20 cellular contexts compared by ENCODE assay signal in genomic region chr7:145779165-145779564, GRCh38.
A peak's percentile ranks its signal among the peaks of the same experiment; 100 is the strongest.
DNase-seq lines count a peak whose midpoint lies in the region; TF ChIP-seq lines count a peak whose summit lies in the region.
"Had no signal": no experiment of that assay in that cellular context is flagged by ENCODE, and none has a peak within 500 bp of the region (broad histone marks: within the 10 kb centered on the region; RNA-seq: fewer than 3 reads in every experiment).

No MANE protein-coding gene starts in this region.

- DNase-seq in OCI-LY7 (ENCODE audit: low spot score) (no peak), choroid plexus epithelial cell (ENCODE audit: low read depth) (peak; percentile 35), fibroblast of pulmonary artery (ENCODE audit: low read depth) (peak; percentile 0), stromal cell of bone marrow (ENCODE audit: low read depth) (peak; percentile 1), chondrocyte (ENCODE audit: low spot score) (no peak), Karpas-422 (no peak)
- DNase-seq in activated CD4-positive, CD25-positive, alpha-beta regulatory T cell treated with anti-CD3 and anti-CD28 coated beads, Interleukin-2, amount 50 U/mL, for 72 hours, result no peak
- no peak for DNase-seq in activated naive CD8-positive, alpha-beta T cell treated with anti-CD3 and anti-CD28 coated beads for 36 hours
- DNase-seq: AML-193; Caco-2; Calu3; CD4-positive, alpha-beta T cell; CD8-positive, alpha-beta T cell; DMS79 treated with DMSO at 0.1 percent for 48 hours; GF-D8 had no signal

- H3K4me2 ChIP-seq in OCI-LY7 (ENCODE audit: low read length) (no peak overlapping the region), Karpas-422 (ENCODE audit: low read depth, low read length, poor library complexity, severe bottlenecking) (no peak overlapping the region)
- H3K4me2 ChIP-seq: A549; BLaER1 treated with 17β-estradiol and CSF1 and Interleukin-3, amounts not matched to agents 10 nM and 100 nM had no signal

- H3K9me2 ChIP-seq in OCI-LY7 (ENCODE audit: insufficient read depth, low read length) (no peaks in the 10 kb centered on the region), Karpas-422 (replicated peaks; ENCODE audit: insufficient read depth, low read length) (no peaks in the 10 kb centered on the region)

- peaks cover 3% of the 10 kb centered on the region for H3K4me1 Mint-ChIP-seq in chondrocyte (ENCODE audit: low read depth)
- H3K4me1 Mint-ChIP-seq in activated naive CD8-positive, alpha-beta T cell treated with anti-CD3 and anti-CD28 coated beads for 36 hours, result no peaks in the 10 kb centered on the region
- H3K4me1 Mint-ChIP-seq: B cell had no signal

- no peak overlapping the region for H3K9ac ChIP-seq in Karpas-422 (ENCODE audit: low read length)
- H3K9ac ChIP-seq: BLaER1 treated with 17β-estradiol and CSF1 and Interleukin-3, amounts not matched to agents 10 nM and 100 nM had no signal

- no peaks in the 10 kb centered on the region for H3K4me1 ChIP-seq in OCI-LY7 (ENCODE audit: insufficient read depth, low read length, poor library complexity, severe bottlenecking)
- H3K4me1 ChIP-seq in Karpas-422 (ENCODE audit: low read length), result no peaks in the 10 kb centered on the region
- H3K4me1 ChIP-seq: A549; BLaER1 treated with 17β-estradiol and CSF1 and Interleukin-3, amounts not matched to agents 10 nM and 100 nM; Caco-2 had no signal

- no peaks in the 10 kb centered on the region for H3K9me3 ChIP-seq in OCI-LY7 (ENCODE audit: low read length)
- H3K9me3 ChIP-seq in Karpas-422 (ENCODE audit: low read length), result peaks cover 6% of the 10 kb centered on the region
- H3K9me3 ChIP-seq: A549 had no signal

- no peaks in the 10 kb centered on the region for H3K36me3 ChIP-seq in OCI-LY7 (ENCODE audit: insufficient read depth, low read length)
- no peaks in the 10 kb centered on the region for H3K36me3 ChIP-seq in Karpas-422 (ENCODE audit: insufficient read depth, low read length)
- H3K36me3 ChIP-seq: BLaER1 treated with 17β-estradiol and CSF1 and Interleukin-3, amounts not matched to agents 10 nM and 100 nM had no signal

- TF ChIP-seq CTCF in OCI-LY7 (conservative IDR thresholded peaks at IDR 0.05; ENCODE audit: low read length) (no peak), choroid plexus epithelial cell (conservative IDR thresholded peaks at IDR 0.05; ENCODE audit: low read depth, low read length) (no peak), fibroblast of pulmonary artery (IDR thresholded peaks at IDR 0.05; ENCODE audit: low read length, missing control alignments) (no peak), chondrocyte (IDR thresholded peaks at IDR 0.05) (no peak)

- H3K79me2 ChIP-seq in OCI-LY7 (ENCODE audit: insufficient read depth, low read depth, low read length), result no peaks in the 10 kb centered on the region
- no peaks in the 10 kb centered on the region for H3K79me2 ChIP-seq in Karpas-422 (ENCODE audit: low read length)

- no peak overlapping the region for H3K27ac ChIP-seq in OCI-LY7 (ENCODE audit: low read depth, low read length, poor library complexity, severe bottlenecking)
- no peak overlapping the region for H3K27ac ChIP-seq in Karpas-422 (ENCODE audit: low read length)
- H3K27ac ChIP-seq: 22Rv1; A549; BLaER1 treated with 17β-estradiol and CSF1 and Interleukin-3, amounts not matched to agents 10 nM and 100 nM; C4-2B had no signal

- POLR2A ChIA-PET in OCI-LY7 (lab: Charles Lee), result interaction anchor here (0.7 to 1.2 kb wide), 2 partner anchors 16 to 957 kb away, joined by 3 read pairs; no protein-coding TSS in a partner anchor

- H3K27me3 ChIP-seq in Karpas-422 (ENCODE audit: low read length), result no peaks in the 10 kb centered on the region
- H3K27me3 ChIP-seq: BLaER1 treated with 17β-estradiol and CSF1 and Interleukin-3, amounts not matched to agents 10 nM and 100 nM had no signal

- no peaks in the 10 kb centered on the region for H3K27me3 Mint-ChIP-seq in chondrocyte (ENCODE audit: low read depth)
- no peaks in the 10 kb centered on the region for H3K27me3 Mint-ChIP-seq in activated naive CD8-positive, alpha-beta T cell treated with anti-CD3 and anti-CD28 coated beads for 36 hours
- H3K27me3 Mint-ChIP-seq: B cell; CD4-positive, alpha-beta T cell had no signal

- H4K20me1 ChIP-seq in OCI-LY7 (ENCODE audit: insufficient read depth, low read length), result no peaks in the 10 kb centered on the region
- H4K20me1 ChIP-seq in Karpas-422 (ENCODE audit: insufficient read depth, low read depth, low read length), result no peaks in the 10 kb centered on the region
- H4K20me1 ChIP-seq: BLaER1 treated with 17β-estradiol and CSF1 and Interleukin-3, amounts not matched to agents 10 nM and 100 nM had no signal

- H3K9me3 Mint-ChIP-seq in chondrocyte (ENCODE audit: low read depth), result peaks cover 9% of the 10 kb centered on the region
- H3K9me3 Mint-ChIP-seq in activated naive CD8-positive, alpha-beta T cell treated with anti-CD3 and anti-CD28 coated beads for 36 hours, result peaks cover 1% of the 10 kb centered on the region

- CTCF ChIA-PET in OCI-LY7 (lab: Charles Lee; ENCODE audit: unreplicated experiment), result no interaction called here

- H3K4me3 ChIP-seq in OCI-LY7 (ENCODE audit: low read depth, low read length, poor library complexity, severe bottlenecking), result no peak overlapping the region
- no peak overlapping the region for H3K4me3 ChIP-seq in choroid plexus epithelial cell (ENCODE audit: low read depth, low read length)
- no peak overlapping the region for H3K4me3 ChIP-seq in fibroblast of pulmonary artery (replicated peaks; ENCODE audit: low read depth, low read length)
- H3K4me3 ChIP-seq in Karpas-422 (ENCODE audit: low read length), result no peak overlapping the region
- H3K4me3 ChIP-seq: A549; BLaER1 treated with 17β-estradiol and CSF1 and Interleukin-3, amounts not matched to agents 10 nM and 100 nM had no signal

- intact Hi-C loops in OCI-LY7 (cut with micrococcal nuclease; ENCODE audit: unreplicated experiment), result no loop called here

- no peaks in the 10 kb centered on the region for H3K36me3 Mint-ChIP-seq in chondrocyte (ENCODE audit: low read depth)
- H3K36me3 Mint-ChIP-seq in activated naive CD8-positive, alpha-beta T cell treated with anti-CD3 and anti-CD28 coated beads for 36 hours, result no peaks in the 10 kb centered on the region
- H3K36me3 Mint-ChIP-seq: CD8-positive, alpha-beta T cell had no signal

- H3K27ac Mint-ChIP-seq in chondrocyte (ENCODE audit: unreplicated experiment), result no peak overlapping the region
- no peak overlapping the region for H3K27ac Mint-ChIP-seq in activated naive CD8-positive, alpha-beta T cell treated with anti-CD3 and anti-CD28 coated beads for 36 hours
- H3K27ac Mint-ChIP-seq: B cell; CD4-positive, alpha-beta T cell; CD8-positive, alpha-beta T cell had no signal

- H2AFZ ChIP-seq in OCI-LY7 (ENCODE audit: low read length) (peak overlapping the region; percentile 44; the same call in 1 of the 2 replicates), Karpas-422 (ENCODE audit: low read length) (no peak overlapping the region)

- BruUV-seq in OCI-LY7 (replicated peaks; lab: Mats Ljungman, UMichigan), result no TSS peak

- no peak overlapping the region for H3K4me3 Mint-ChIP-seq in chondrocyte (ENCODE audit: unreplicated experiment)
- H3K4me3 Mint-ChIP-seq in activated naive CD8-positive, alpha-beta T cell treated with anti-CD3 and anti-CD28 coated beads for 36 hours, result no peak overlapping the region
- H3K4me3 Mint-ChIP-seq: B cell; CD4-positive, alpha-beta T cell; CD8-positive, alpha-beta T cell had no signal

Comparison
In these comparisons a context has a peak if more than half of its experiments do, and no peak if none do; other contexts are left out.
1. DNase-seq: peak in choroid plexus epithelial cell (single experiment), fibroblast of pulmonary artery (single experiment) and stromal cell of bone marrow (single experiment); none in OCI-LY7 (single experiment), chondrocyte (single experiment), Karpas-422 (single experiment), activated CD4-positive, CD25-positive, alpha-beta regulatory T cell treated with anti-CD3 and anti-CD28 coated beads, Interleukin-2, amount 50 U/mL, for 72 hours (single experiment) and activated naive CD8-positive, alpha-beta T cell treated with anti-CD3 and anti-CD28 coated beads for 36 hours (single experiment).